ENCODE assay signal across 1 cellular context in genomic region chr2:201856561-201856960, GRCh38.
TF ChIP-seq lines count a peak whose summit lies in the region.

No MANE protein-coding gene starts in this region.

TF ChIP-seq in H1, 55 proteins besides CTCF, POLR2A, EP300 and RAD21 (continued from another document):
- TF ChIP-seq SIN3A (conservative IDR thresholded peaks at IDR 0.05 in 1 of 2, IDR thresholded peaks at IDR 0.05 in 1 of 2; ENCODE audit: low read depth in 1 of 2, low read length in 2 of 2) (no peak), TEAD4 (IDR thresholded peaks at IDR 0.05; ENCODE audit: low read depth, low read length) (no peak), ASH2L (IDR thresholded peaks at IDR 0.05; ENCODE audit: low read length) (no peak), RNF2 (IDR thresholded peaks at IDR 0.05; ENCODE audit: borderline replicate concordance, low read depth, low read length, missing control alignments, poor library complexity, severe bottlenecking) (no peak), GABPA (IDR thresholded peaks at IDR 0.05; ENCODE audit: borderline replicate concordance, insufficient read depth, low read length) (no peak), CHD7 (IDR thresholded peaks at IDR 0.05; ENCODE audit: insufficient replicate concordance, low read length) (no peak), HDAC6 (IDR thresholded peaks at IDR 0.05; ENCODE audit: low read depth, low read length) (no peak), E2F6 (IDR thresholded peaks at IDR 0.05) (no peak), TAF1 (IDR thresholded peaks at IDR 0.05; ENCODE audit: low read depth, low read length) (no peak), POU5F1 (IDR thresholded peaks at IDR 0.05; ENCODE audit: low read depth, low read length) (no peak), SIRT6 (IDR thresholded peaks at IDR 0.05; ENCODE audit: low read length) (no peak), CBX8 (IDR thresholded peaks at IDR 0.05; ENCODE audit: borderline replicate concordance, low read depth, low read length) (no peak), SP2 (IDR thresholded peaks at IDR 0.05; ENCODE audit: low read length) (no peak), ATF2 (IDR thresholded peaks at IDR 0.05; ENCODE audit: low read length) (no peak)
